In genomic region chr18:9824474-9824832, GRCh38 we compare ENCODE assay signal across 12 cellular contexts.
DNase-seq lines count a peak whose midpoint lies in the region; ATAC-seq and TF ChIP-seq lines count a peak whose summit lies in the region.
"Had no signal": no experiment of that assay in that cellular context is flagged by ENCODE, and none has a peak within 500 bp of the region (broad histone marks: within the 10 kb centered on the region; RNA-seq: fewer than 3 reads in every experiment).

No MANE protein-coding gene starts in this region.

- peaks cover 8% of the 10 kb centered on the region for H3K36me3 Mint-ChIP-seq in HFFc6 (ENCODE audit: low read depth)

- H3K4me1 Mint-ChIP-seq in HFFc6 (ENCODE audit: low read depth) = no peaks in the 10 kb centered on the region; the same call in 1 of the 2 replicates

- no peaks in the 10 kb centered on the region; the same call in 1 of the 2 replicates for H3K27me3 Mint-ChIP-seq in HFFc6 (ENCODE audit: insufficient read depth)
- H3K27me3 Mint-ChIP-seq: stimulated activated naive CD8-positive, alpha-beta T cell treated with anti-CD3 and anti-CD28 coated beads, Interleukin-15, Interleukin-2, amounts not matched to agents 100 ng/mL and 50 ng/mL, for 24 hours had no signal

- peaks cover 44% of the 10 kb centered on the region for H3K4me1 ChIP-seq in stomach smooth muscle (ENCODE audit: control insufficient read depth, insufficient read depth, low read length)

- H3K9me3 Mint-ChIP-seq in HFFc6 = no peaks in the 10 kb centered on the region
- H3K9me3 Mint-ChIP-seq: stimulated activated naive CD8-positive, alpha-beta T cell treated with anti-CD3 and anti-CD28 coated beads, Interleukin-15, Interleukin-2, amounts not matched to agents 100 ng/mL and 50 ng/mL, for 24 hours had no signal

- ATAC-seq in activated CD4-positive, CD25-positive, alpha-beta regulatory T cell treated with anti-CD3 and anti-CD28 coated beads, Interleukin-2, amount 50 U/mL, for 24 hours = no peak
- ATAC-seq in GM21390 (IDR thresholded peaks at IDR 0.05; ENCODE audit: unreplicated experiment) (no peak), GM18517 (IDR thresholded peaks at IDR 0.05; ENCODE audit: unreplicated experiment) (no peak)
- ATAC-seq: foreskin keratinocyte had no signal

- H3K9me3 ChIP-seq in stomach smooth muscle (ENCODE audit: control insufficient read depth in 2 of 2, low read length in 2 of 2) = no peaks in the 10 kb centered on the region

- peaks cover 0 to 2% of the 10 kb centered on the region in 2 donors for H3K36me3 ChIP-seq in stomach smooth muscle (ENCODE audit: control insufficient read depth in 2 of 2, insufficient read depth in 2 of 2, low read length in 2 of 2)

- 0 out of 2 replicates have a peak overlapping the region, but pooled peaks have one; percentile 41 for H3K4me3 Mint-ChIP-seq in HFFc6
- H3K4me3 Mint-ChIP-seq: stimulated activated naive CD8-positive, alpha-beta T cell treated with anti-CD3 and anti-CD28 coated beads, Interleukin-15, Interleukin-2, amounts not matched to agents 100 ng/mL and 50 ng/mL, for 24 hours had no signal

- TF ChIP-seq CTCF in HFFc6 (IDR thresholded peaks at IDR 0.05) (no peak), choroid plexus epithelial cell (conservative IDR thresholded peaks at IDR 0.05; ENCODE audit: low read depth, low read length) (no peak)

- no peak overlapping the region for H3K27ac Mint-ChIP-seq in HFFc6
- H3K27ac Mint-ChIP-seq: stimulated activated naive CD8-positive, alpha-beta T cell treated with anti-CD3 and anti-CD28 coated beads, Interleukin-15, Interleukin-2, amounts not matched to agents 100 ng/mL and 50 ng/mL, for 24 hours had no signal

- H3K9ac ChIP-seq in stomach smooth muscle (ENCODE audit: low read length in 2 of 2) = peak overlapping the region in 1 of 2 donors; percentile 12

- peak; percentile 12 for DNase-seq in HFFc6
- peak; percentile 90 for DNase-seq in choroid plexus epithelial cell (ENCODE audit: low read depth)
- peak; percentile 70 for DNase-seq in iris pigment epithelial cell (ENCODE audit: low read depth)
- no peak for DNase-seq in NCI-H1417 (lab: John Stamatoyannopoulos, UW)
- DNase-seq: activated CD8-positive, alpha-beta memory T cell treated with anti-CD3 and anti-CD28 coated beads for 24 hours; foreskin keratinocyte; NCI-H510A had no signal

- peak overlapping the region; percentile 69 for H3K27ac ChIP-seq in stomach smooth muscle (ENCODE audit: low read length)
- H3K27ac ChIP-seq: foreskin keratinocyte had no signal

- no peaks in the 10 kb centered on the region for H3K27me3 ChIP-seq in stomach smooth muscle (ENCODE audit: control insufficient read depth in 1 of 2, insufficient read depth in 2 of 2, low read length in 2 of 2)
- H3K27me3 ChIP-seq: foreskin keratinocyte had no signal

- H3K4me3 ChIP-seq in choroid plexus epithelial cell (ENCODE audit: low read depth, low read length) (no peak overlapping the region), stomach smooth muscle (ENCODE audit: low read length in 2 of 2) (no peak overlapping the region)

Comparison
In these comparisons a context has a peak if more than half of its experiments do, and no peak if none do; other contexts are left out.
1. DNase-seq: peak in HFFc6 (single experiment), choroid plexus epithelial cell (single experiment) and iris pigment epithelial cell (single experiment); none in NCI-H1417 (0 of 3).